In the genomic region with DNA sequence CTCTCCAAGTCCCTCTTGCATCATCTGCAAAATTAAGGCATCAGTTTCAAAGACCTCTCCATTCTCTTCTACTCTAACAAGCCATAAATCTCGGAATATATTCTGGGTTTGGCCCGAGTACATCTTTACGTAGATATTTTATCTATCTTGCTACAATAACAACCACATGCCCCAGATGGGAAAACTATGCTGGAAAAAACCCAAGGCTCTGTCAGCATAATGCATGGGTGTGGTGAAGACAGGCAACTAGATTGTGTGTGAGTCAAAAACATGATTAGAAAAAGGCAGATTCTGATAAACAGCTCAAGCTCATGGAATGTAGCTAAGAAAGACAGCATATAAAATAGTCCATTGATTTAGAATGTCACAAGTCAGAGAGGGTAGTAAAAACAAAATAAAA, we compare ENCODE assay signal across 17 cellular contexts.
DNase-seq lines count a peak whose midpoint lies in the region; ATAC-seq and TF ChIP-seq lines count a peak whose summit lies in the region.
"Had no signal": no experiment of that assay in that cellular context is flagged by ENCODE, and none has a peak within 500 bp of the region (broad histone marks: within the 10 kb centered on the region; RNA-seq: fewer than 3 reads in every experiment).

No MANE protein-coding gene starts in this region.

- TF ChIP-seq CTCF in MCF 10A (IDR thresholded peaks at IDR 0.05; ENCODE audit: unreplicated experiment) (no peak), breast epithelium (IDR thresholded peaks at IDR 0.05) (no peak), foreskin fibroblast (IDR thresholded peaks at IDR 0.05; ENCODE audit: low read depth, low read length) (no peak), vagina (IDR thresholded peaks at IDR 0.05) (no peak)

- H3K36me3 ChIP-seq in breast epithelium = no peaks in the 10 kb centered on the region
- H3K36me3 ChIP-seq in vagina = no peaks in the 10 kb centered on the region

- peaks cover 9% of the 10 kb centered on the region for H3K9me3 Mint-ChIP-seq in MCF 10A (ENCODE audit: unreplicated experiment)
- H3K9me3 Mint-ChIP-seq: activated CD4-positive, alpha-beta memory T cell treated with anti-CD3 and anti-CD28 coated beads for 36 hours; natural killer cell treated with Interleukin-12 subunit alpha and Interleukin-12 subunit beta and Interleukin-15 and Interleukin-18, amount 100 ng/mL, for 72 hours had no signal

- H3K36me3 Mint-ChIP-seq in MCF 10A (ENCODE audit: insufficient read depth, unreplicated experiment) = peaks cover under 1% of the 10 kb centered on the region
- H3K36me3 Mint-ChIP-seq: activated CD4-positive, alpha-beta memory T cell treated with anti-CD3 and anti-CD28 coated beads for 36 hours; natural killer cell treated with Interleukin-12 subunit alpha and Interleukin-12 subunit beta and Interleukin-15 and Interleukin-18, amount 100 ng/mL, for 72 hours had no signal

- no peak for ATAC-seq in HG03460 (IDR thresholded peaks at IDR 0.05; ENCODE audit: unreplicated experiment)
- ATAC-seq in HG03354 (IDR thresholded peaks at IDR 0.05; ENCODE audit: poor library complexity, severe bottlenecking, unreplicated experiment) = no peak
- ATAC-seq: left colon; natural killer cell treated with Interleukin-12 subunit alpha and Interleukin-12 subunit beta and Interleukin-15 and Interleukin-18, amount 100 ng/mL, for 72 hours had no signal

- TF ChIP-seq POLR2A in breast epithelium (IDR thresholded peaks at IDR 0.05) (no peak), vagina (IDR thresholded peaks at IDR 0.05) (no peak)

- no peaks in the 10 kb centered on the region for H3K27me3 ChIP-seq in breast epithelium
- H3K27me3 ChIP-seq in vagina = no peaks in the 10 kb centered on the region

- H3K4me3 ChIP-seq in breast epithelium = no peak overlapping the region
- H3K4me3 ChIP-seq in foreskin fibroblast (ENCODE audit: low read depth in 1 of 2, low read length in 2 of 2) = no peak overlapping the region
- no peak overlapping the region for H3K4me3 ChIP-seq in vagina
- H3K4me3 ChIP-seq: PC-9, smooth muscle cell had no signal

- H3K4me1 ChIP-seq in breast epithelium (no peaks in the 10 kb centered on the region), vagina (peaks cover 19% of the 10 kb centered on the region)

- no peak overlapping the region for H3K27ac ChIP-seq in breast epithelium
- peak overlapping the region; percentile 6 for H3K27ac ChIP-seq in vagina
- H3K27ac ChIP-seq: PC-9 had no signal

- DNase-seq in MCF 10A (ENCODE audit: unreplicated experiment) (peak; percentile 42), breast epithelium (ENCODE audit: low spot score in 2 of 2) (no peak), amniotic epithelial cell (ENCODE audit: low read depth) (peak; percentile 99), foreskin fibroblast (peak; percentile 81 to 93), vagina (ENCODE audit: extremely low spot score in 2 of 2) (no peak), kidney tubule cell (ENCODE audit: low spot score) (no peak)
- DNase-seq: 8988T; activated CD4-positive, alpha-beta memory T cell treated with anti-CD3 and anti-CD28 coated beads for 36 hours; activated gamma-delta T cell treated with Interleukin-2 at 50 U/mL for 16 hours; left colon; NCI-H1092; NCI-H345; PC-9 had no signal

- no TSS peak for BruUV-seq in MCF 10A (replicated peaks; lab: Mats Ljungman, UMichigan)

- H3K9me3 ChIP-seq in breast epithelium (no peaks in the 10 kb centered on the region), vagina (no peaks in the 10 kb centered on the region)

- POLR2A ChIA-PET in MCF 10A (lab: Yijun Ruan, JAX) = interaction anchor here (0.6 to 2.2 kb wide), 13 partner anchors 10 to 244 kb away, joined by 3 to 7 read pairs (median 4); no protein-coding TSS in a partner anchor

- no peaks in the 10 kb centered on the region for H3K27me3 Mint-ChIP-seq in MCF 10A (ENCODE audit: insufficient read depth, unreplicated experiment)
- H3K27me3 Mint-ChIP-seq: activated CD4-positive, alpha-beta memory T cell treated with anti-CD3 and anti-CD28 coated beads for 36 hours had no signal

- peaks cover 49% of the 10 kb centered on the region for H3K4me1 Mint-ChIP-seq in MCF 10A (ENCODE audit: insufficient read depth, unreplicated experiment)

- intact Hi-C loops in MCF 10A (cut with micrococcal nuclease) = no loop called here
- intact Hi-C loops in breast epithelium (cut with DNase I; ENCODE audit: low total_unique reads) = no loop called here
- intact Hi-C loops in vagina (cut with DNase I) = no loop called here

- CTCF ChIA-PET in MCF 10A (lab: Yijun Ruan, JAX) = interaction anchor here (0.6 kb wide), 1 partner anchor 784 kb away, joined by 3 read pairs; no protein-coding TSS in a partner anchor

- H3K4me3 Mint-ChIP-seq in MCF 10A (ENCODE audit: unreplicated experiment) = peak overlapping the region; percentile 3
- H3K4me3 Mint-ChIP-seq: activated CD4-positive, alpha-beta memory T cell treated with anti-CD3 and anti-CD28 coated beads for 36 hours; natural killer cell treated with Interleukin-12 subunit alpha and Interleukin-12 subunit beta and Interleukin-15 and Interleukin-18, amount 100 ng/mL, for 72 hours had no signal

- H3K27ac Mint-ChIP-seq in MCF 10A (ENCODE audit: low read depth, unreplicated experiment) = peak overlapping the region; percentile 35
- H3K27ac Mint-ChIP-seq: activated CD4-positive, alpha-beta memory T cell treated with anti-CD3 and anti-CD28 coated beads for 36 hours; natural killer cell treated with Interleukin-12 subunit alpha and Interleukin-12 subunit beta and Interleukin-15 and Interleukin-18, amount 100 ng/mL, for 72 hours had no signal

Comparison
In these comparisons a context has a peak if more than half of its experiments do, and no peak if none do; other contexts are left out.
1. DNase-seq: peak in MCF 10A (single experiment), amniotic epithelial cell (single experiment) and foreskin fibroblast (2 of 2); none in breast epithelium (0 of 2), vagina (0 of 2) and kidney tubule cell (single experiment).